Comparison of ENCODE assay signal across 1 cellular context in genomic region chr21:8991968-8992621, GRCh38.
TF ChIP-seq lines count a peak whose summit lies in the region.

No MANE protein-coding gene starts in this region.

TF ChIP-seq in K562, 482 proteins besides CTCF, POLR2A, EP300 and RAD21 (continued from another document):
- TF ChIP-seq RREB1 (CRISPR knock-in tag; IDR thresholded peaks at IDR 0.05), result no peak
- 0 out of 2 replicates have a peak, but pooled peaks have one; percentile 28 for TF ChIP-seq CEBPZ (IDR thresholded peaks at IDR 0.05; ENCODE audit: borderline replicate concordance, low read depth, low read length)
- no peak for TF ChIP-seq MXD1 (CRISPR knock-in tag; IDR thresholded peaks at IDR 0.05; ENCODE audit: borderline replicate concordance, poor library complexity, severe bottlenecking)
- no peak for TF ChIP-seq KDM1A (IDR thresholded peaks at IDR 0.05)
- TF ChIP-seq YY1 (IDR thresholded peaks at IDR 0.05; ENCODE audit: borderline replicate concordance in 1 of 3, control insufficient read depth in 1 of 3, extremely low read depth in 1 of 3, insufficient read depth in 3 of 3, insufficient read length in 1 of 3, insufficient replicate concordance in 2 of 3, low read depth in 1 of 3, low read length in 2 of 3), result peak in 1 of 3 experiments; percentile 36
- 0 out of 2 replicates have a peak, but pooled peaks have one; percentile 75 for TF ChIP-seq XRCC5 (IDR thresholded peaks at IDR 0.05; ENCODE audit: low read depth, low read length)
- TF ChIP-seq CBX3 (IDR thresholded peaks at IDR 0.05; ENCODE audit: borderline replicate concordance in 1 of 2, low read length in 2 of 2), result no peak
- TF ChIP-seq ZC3H4 (CRISPR knock-in tag; IDR thresholded peaks at IDR 0.05; ENCODE audit: borderline replicate concordance), result no peak
